ENCODE assay signal across 34 cellular contexts in genomic region chr11:64524534-64525042, GRCh38. TPM values are rescaled to one million over a fixed set of nuclear protein-coding genes. Genes with fewer than 3 reads are reported as not detected.
"Had no signal": no experiment of that assay in that cellular context is flagged by ENCODE, and none has a peak within 500 bp of the region (broad histone marks: within the 10 kb centered on the region; RNA-seq: fewer than 3 reads in every experiment).

No MANE protein-coding gene starts in this region.

- FAIRE-seq: endothelial cell of umbilical vein, islet of Langerhans had no signal

- H3K27ac Mint-ChIP-seq: memory B cell; mesothelial cell of epicardium; nephron; neural progenitor cell; stimulated activated naive B cell treated with anti-CD40 and anti-IgM and Interleukin-4, amounts not matched to agents 10 μg/mL and 1 μg/mL and 100 μg/mL, for 72 hours; stimulated activated naive CD8-positive, alpha-beta T cell treated with anti-CD3 and anti-CD28 coated beads, Interleukin-15, Interleukin-2, amounts not matched to agents 100 ng/mL and 50 ng/mL, for 24 hours had no signal

- H3K27ac ChIP-seq: coronary artery, esophagus squamous epithelium, heart right ventricle, left ventricle myocardium inferior, neural progenitor cell, psoas muscle, skin epidermis, thoracic aorta, tibial nerve, upper lobe of left lung, uterus had no signal

- H3K9me3 ChIP-seq: esophagus squamous epithelium, heart right ventricle, left ventricle myocardium inferior, mucosa of descending colon, psoas muscle, thoracic aorta, tibial nerve, upper lobe of left lung, uterus had no signal

- H3K4me1 ChIP-seq: esophagus squamous epithelium, heart right ventricle, left ventricle myocardium inferior, neural progenitor cell, psoas muscle, tibial nerve, upper lobe of left lung, uterus had no signal

- H3K27me3 ChIP-seq: upper lobe of left lung, uterus had no signal

- H3K9ac ChIP-seq: neural progenitor cell had no signal

- DNase-seq: dermis blood vessel endothelial cell; effector memory CD4-positive, alpha-beta T cell; erythroblast; esophagus squamous epithelium; foreskin melanocyte; glutamatergic neuron; heart right ventricle; hippocampal formation; kidney glomerular epithelial cell; left colon; left ventricle myocardium inferior; mucosa of descending colon; naive B cell; psoas muscle; right cardiac atrium; stimulated activated CD4-positive, alpha-beta T cell treated with anti-CD3 and anti-CD28 coated beads, Interleukin-15, amount 100 ng/mL, for 24 hours; stimulated activated CD4-positive, alpha-beta T cell treated with anti-CD3 and anti-CD28 coated beads, Interleukin-2, amount 100 ng/mL, for 48 hours; stimulated activated naive B cell treated with anti-CD40 and anti-IgM and Interleukin-4, amounts not matched to agents 10 μg/mL and 1 μg/mL and 100 μg/mL, for 72 hours; upper lobe of left lung; uterus had no signal

- H3K4me3 ChIP-seq: coronary artery, esophagus squamous epithelium, heart right ventricle, left ventricle myocardium inferior, lung, mucosa of descending colon, neural progenitor cell, psoas muscle, skin epidermis, thoracic aorta, tibial nerve, upper lobe of left lung, uterus had no signal

- H3K4me3 Mint-ChIP-seq: memory B cell; mesothelial cell of epicardium; naive B cell; nephron; neural progenitor cell; stimulated activated naive B cell treated with anti-CD40 and anti-IgM and Interleukin-4, amounts not matched to agents 10 μg/mL and 1 μg/mL and 100 μg/mL, for 72 hours; stimulated activated naive CD8-positive, alpha-beta T cell treated with anti-CD3 and anti-CD28 coated beads, Interleukin-15, Interleukin-2, amounts not matched to agents 100 ng/mL and 50 ng/mL, for 24 hours had no signal

- H3K4me1 Mint-ChIP-seq: mesothelial cell of epicardium, nephron, neural progenitor cell had no signal

- H3K9me3 Mint-ChIP-seq: memory B cell; mesothelial cell of epicardium; neural progenitor cell; stimulated activated naive B cell treated with anti-CD40 and anti-IgM and Interleukin-4, amounts not matched to agents 10 μg/mL and 1 μg/mL and 100 μg/mL, for 72 hours; stimulated activated naive CD8-positive, alpha-beta T cell treated with anti-CD3 and anti-CD28 coated beads, Interleukin-15, Interleukin-2, amounts not matched to agents 100 ng/mL and 50 ng/mL, for 24 hours had no signal

- ATAC-seq: heart right ventricle; left colon; mucosa of descending colon; psoas muscle; right cardiac atrium; stimulated activated naive B cell treated with anti-CD40 and anti-IgM and Interleukin-4, amounts not matched to agents 10 μg/mL and 1 μg/mL and 100 μg/mL, for 72 hours had no signal

- H3K36me3 ChIP-seq: esophagus squamous epithelium, heart right ventricle, left ventricle myocardium inferior, neural progenitor cell, thoracic aorta, tibial nerve, upper lobe of left lung, uterus had no signal

- H3K36me3 Mint-ChIP-seq: memory B cell; mesothelial cell of epicardium; naive B cell; neural progenitor cell; stimulated activated naive B cell treated with anti-CD40 and anti-IgM and Interleukin-4, amounts not matched to agents 10 μg/mL and 1 μg/mL and 100 μg/mL, for 72 hours had no signal

- H3K4me2 ChIP-seq: neural progenitor cell had no signal

- H2AFZ ChIP-seq: neural progenitor cell had no signal

RNA-seq across cellular contexts. Expression of gene SLC22A11, which starts 31.2 kb away (rescaled TPM):
- total RNA-seq: dermis blood vessel endothelial cell, endothelial cell of umbilical vein, esophagus squamous epithelium, heart right ventricle, left ventricle myocardium inferior, lung, osteocyte, psoas muscle, renal cortical epithelial cell, right cardiac atrium, thoracic aorta, tibial nerve, upper lobe of left lung had no signal
- polyA plus RNA-seq: endothelial cell of umbilical vein, heart right ventricle, psoas muscle, right cardiac atrium had no signal
